Comparison of ENCODE assay signal across 19 cellular contexts in the genomic region with DNA sequence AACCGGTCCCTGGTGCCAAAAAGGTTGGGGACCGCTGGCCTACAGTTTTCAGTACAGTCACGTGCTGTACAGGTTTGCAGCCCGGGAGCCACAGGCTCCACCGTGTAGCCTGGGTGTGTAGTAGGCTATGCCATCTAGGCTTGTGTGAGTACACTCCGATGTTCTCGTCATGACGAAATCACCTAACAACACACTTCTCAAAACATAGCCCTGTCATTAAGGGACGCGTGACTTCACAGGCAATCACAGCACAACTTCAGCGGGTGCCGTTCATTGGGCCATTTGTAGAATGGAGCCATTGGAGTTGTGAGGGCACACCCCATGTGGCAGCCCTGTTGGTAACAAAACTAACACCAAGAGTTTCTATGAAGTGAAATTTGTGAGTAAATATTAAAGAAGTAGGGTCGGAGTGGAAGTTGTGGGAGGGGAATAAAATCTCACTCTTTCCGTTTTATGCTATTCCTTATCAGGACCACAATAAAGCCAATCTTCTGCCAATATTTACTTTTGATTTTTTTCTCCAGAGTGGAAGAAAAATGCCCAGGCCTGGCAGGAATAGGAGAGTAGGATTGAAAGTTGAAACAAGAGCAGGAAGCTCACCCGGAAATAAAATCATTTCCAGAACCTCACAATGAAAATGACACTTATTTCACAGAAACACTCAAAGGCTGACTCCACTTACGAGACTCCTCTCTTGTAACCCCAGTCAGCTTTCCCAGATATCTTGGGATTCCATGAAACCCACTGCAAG.
A peak's percentile ranks its signal among the peaks of the same experiment; 100 is the strongest.
DNase-seq lines count a peak whose midpoint lies in the region; ATAC-seq and TF ChIP-seq lines count a peak whose summit lies in the region.
"Had no signal": no experiment of that assay in that cellular context is flagged by ENCODE, and none has a peak within 500 bp of the region (broad histone marks: within the 10 kb centered on the region; RNA-seq: fewer than 3 reads in every experiment).

No MANE protein-coding gene starts in this region.

- H3K9me3 ChIP-seq in body of pancreas (no peaks in the 10 kb centered on the region), lung (ENCODE audit: control insufficient read depth in 2 of 2, insufficient read depth in 1 of 2, low read length in 1 of 2) (no peaks in the 10 kb centered on the region), upper lobe of left lung (no peaks in the 10 kb centered on the region), gastroesophageal sphincter (no peaks in the 10 kb centered on the region)
- H3K9me3 ChIP-seq: gastrocnemius medialis, spleen had no signal

- DNase-seq in DMS53 (lab: John Stamatoyannopoulos, UW), result peak; percentile 25
- no peak for DNase-seq in DMS53 treated with DMSO at 0.1 percent for 48 hours (lab: John Stamatoyannopoulos, UW; ENCODE audit: unreplicated experiment)
- DNase-seq in body of pancreas, result no peak
- DNase-seq in lung (ENCODE audit: low spot score), result no peak
- DNase-seq in upper lobe of left lung, result peak in 1 of 2 donors; percentile 77
- no peak for DNase-seq in NCI-H2029 treated with DMSO at 0.1 percent for 48 hours (lab: John Stamatoyannopoulos, UW)
- no peak for DNase-seq in amniotic stem cell (lab: John Stamatoyannopoulos, UW)
- DNase-seq: 8988T; activated CD4-positive, CD25-positive, alpha-beta regulatory T cell; activated CD8-positive, alpha-beta T cell treated with anti-CD3 and anti-CD28 coated beads for 36 hours; activated naive CD4-positive, alpha-beta T cell; gastrocnemius medialis; MV-4-11; NCI-H187; spleen; stimulated activated CD4-positive, alpha-beta T cell treated with anti-CD3 and anti-CD28 coated beads, Interleukin-4, amount 100 ng/mL, for 24 hours had no signal

- TF ChIP-seq POLR2A in body of pancreas (IDR thresholded peaks at IDR 0.05) (no peak), upper lobe of left lung (IDR thresholded peaks at IDR 0.05) (peak in 1 of 4 donors; percentile 14), gastroesophageal sphincter (IDR thresholded peaks at IDR 0.05) (no peak)

- H3K4me3 ChIP-seq in body of pancreas, result no peak overlapping the region
- H3K4me3 ChIP-seq in lung, result no peak overlapping the region
- no peak overlapping the region for H3K4me3 ChIP-seq in upper lobe of left lung
- no peak overlapping the region for H3K4me3 ChIP-seq in gastroesophageal sphincter
- H3K4me3 ChIP-seq: gastrocnemius medialis, spleen had no signal

- peak; percentile 61 for ATAC-seq in body of pancreas
- ATAC-seq in lung (ENCODE audit: insufficient read depth, low FRiP score), result peak; percentile 36
- ATAC-seq in upper lobe of left lung (ENCODE audit: low FRiP score in 2 of 2), result peak in 1 of 2 donors; percentile 41
- no peak for ATAC-seq in gastroesophageal sphincter
- ATAC-seq: activated CD8-positive, alpha-beta T cell treated with anti-CD3 and anti-CD28 coated beads for 36 hours; gastrocnemius medialis; SK-N-SH treated with all-trans-retinoic acid at 6 μM for 48 hours had no signal

- TF ChIP-seq CTCF in body of pancreas (IDR thresholded peaks at IDR 0.05), result no peak
- TF ChIP-seq CTCF in lung (IDR thresholded peaks at IDR 0.05; ENCODE audit: control extremely low read depth, extremely low read depth), result no peak
- no peak for TF ChIP-seq CTCF in upper lobe of left lung (IDR thresholded peaks at IDR 0.05)
- TF ChIP-seq CTCF in gastroesophageal sphincter (IDR thresholded peaks at IDR 0.05), result no peak

- intact Hi-C loops in body of pancreas (cut with DNase I), result no loop called here

- TF ChIP-seq EP300 in upper lobe of left lung (IDR thresholded peaks at IDR 0.05), result peak; percentile 70 to 83 (median 74)
- no peak for TF ChIP-seq EP300 in gastroesophageal sphincter (IDR thresholded peaks at IDR 0.05)

- H3K36me3 ChIP-seq in body of pancreas (replicated peaks in 1 of 2; ENCODE audit: insufficient read depth in 1 of 2, low read depth in 2 of 2) (no peaks in the 10 kb centered on the region), lung (ENCODE audit: control insufficient read depth in 2 of 2, insufficient read depth in 2 of 2, low read length in 2 of 2) (no peaks in the 10 kb centered on the region), upper lobe of left lung (no peaks in the 10 kb centered on the region), gastroesophageal sphincter (no peaks in the 10 kb centered on the region)
- H3K36me3 ChIP-seq: gastrocnemius medialis, spleen had no signal

- H3K27ac ChIP-seq in body of pancreas (peak overlapping the region; percentile 12 to 77 (median 70)), lung (ENCODE audit: low read depth in 1 of 2, low read length in 1 of 2) (peak overlapping the region in 1 of 2 donors; percentile 79), upper lobe of left lung (peak overlapping the region; percentile 55 to 79 (median 76)), gastroesophageal sphincter (no peak overlapping the region)
- H3K27ac ChIP-seq: gastrocnemius medialis, HL-60 had no signal

- peaks cover 20% of the 10 kb centered on the region for H3K4me1 ChIP-seq in body of pancreas
- H3K4me1 ChIP-seq in lung (ENCODE audit: control insufficient read depth in 2 of 2, insufficient read depth in 2 of 2, low read length in 2 of 2), result peaks cover 0 to 16% of the 10 kb centered on the region in 2 donors
- peaks cover 33 to 45% (median 40%) of the 10 kb centered on the region in 4 donors for H3K4me1 ChIP-seq in upper lobe of left lung
- peaks cover 0 to 14% (median 9%) of the 10 kb centered on the region in 3 donors for H3K4me1 ChIP-seq in gastroesophageal sphincter

- H3K27me3 ChIP-seq in body of pancreas (no peaks in the 10 kb centered on the region), lung (ENCODE audit: control insufficient read depth, insufficient read depth) (no peaks in the 10 kb centered on the region), upper lobe of left lung (no peaks in the 10 kb centered on the region), gastroesophageal sphincter (no peaks in the 10 kb centered on the region)
- H3K27me3 ChIP-seq: gastrocnemius medialis had no signal

- 56% methylated on average over 15 to 16 of the region's 16 CpGs for WGBS in body of pancreas, 2 donors
- 52 to 69% methylated on average over 16 of the region's 16 CpGs for WGBS in lung, 2 donors
- 54 to 64% methylated on average over 16 of the region's 16 CpGs for WGBS in upper lobe of left lung, 2 donors
- 81 to 87% methylated on average over 5 to 8 of the region's 16 CpGs for WGBS in gastroesophageal sphincter (ENCODE audit: low coverage in 1 of 2), 2 donors

Comparison
In these comparisons a context has a peak if more than half of its experiments do, and no peak if none do; other contexts are left out.
1. H3K27ac ChIP-seq: peak in body of pancreas (4 of 4) and upper lobe of left lung (4 of 4); none in gastroesophageal sphincter (0 of 4).